Comparison of ENCODE assay signal across 9 cellular contexts in the genomic region with DNA sequence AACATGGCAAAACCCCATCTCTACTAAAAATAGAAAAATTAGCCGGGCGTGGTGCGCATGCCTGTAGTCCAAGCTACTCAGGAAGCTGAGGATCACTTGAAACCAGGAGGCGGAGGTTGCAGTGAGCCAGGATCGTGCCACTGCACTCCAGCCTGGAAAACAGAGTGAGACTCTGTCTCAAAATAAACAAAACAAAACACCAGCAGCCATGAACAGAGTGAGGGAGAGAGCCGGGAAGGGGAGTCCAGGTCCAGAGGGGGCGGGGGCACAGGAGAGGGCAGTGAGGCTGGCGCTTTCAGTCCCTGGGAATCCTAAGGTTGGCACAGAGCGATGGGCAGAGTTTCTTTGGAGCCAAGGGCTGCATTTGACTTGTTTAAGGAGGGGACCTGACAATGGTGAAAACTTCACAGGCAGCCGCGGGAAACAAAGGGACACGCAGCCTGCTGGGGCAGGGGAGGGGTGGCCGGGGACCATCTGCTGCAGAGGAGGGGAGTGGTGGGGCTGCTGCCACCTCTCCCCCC. TPM values are rescaled to one million over a fixed set of nuclear protein-coding genes. Genes with fewer than 3 reads are reported as not detected.
A peak's percentile ranks its signal among the peaks of the same experiment; 100 is the strongest.
DNase-seq lines count a peak whose midpoint lies in the region; ATAC-seq and TF ChIP-seq lines count a peak whose summit lies in the region.
"Had no signal": no experiment of that assay in that cellular context is flagged by ENCODE, and none has a peak within 500 bp of the region (broad histone marks: within the 10 kb centered on the region; RNA-seq: fewer than 3 reads in every experiment).

No MANE protein-coding gene starts in this region.

- peak overlapping the region; percentile 86 to 98 (median 94) for H3K4me3 Mint-ChIP-seq in CD4-positive, alpha-beta memory T cell
- peak overlapping the region; percentile 86 for H3K4me3 Mint-ChIP-seq in central memory CD8-positive, alpha-beta T cell

- H4K20me1 ChIP-seq in neural cell (ENCODE audit: insufficient read depth): no peaks in the 10 kb centered on the region

- H3K4me3 ChIP-seq in CD4-positive, alpha-beta memory T cell (ENCODE audit: low read length in 2 of 2): peak overlapping the region; percentile 85 to 87
- no peak overlapping the region for H3K4me3 ChIP-seq in neural cell (ENCODE audit: low read length)

- H3K9me3 Mint-ChIP-seq in CD4-positive, alpha-beta memory T cell: peaks cover 0 to 3% (median 0%) of the 10 kb centered on the region in 8 donors
- no peaks in the 10 kb centered on the region for H3K9me3 Mint-ChIP-seq in central memory CD8-positive, alpha-beta T cell

- CTCF ChIA-PET in CD4-positive, alpha-beta memory T cell (lab: Charles Lee; ENCODE audit: partially characterized antibody): interaction anchor here (1.5 to 4.3 kb wide), 3 partner anchors 11 to 109 kb away, joined by 5 to 40 read pairs (median 5); no protein-coding TSS in a partner anchor

- no peaks in the 10 kb centered on the region for H3K27me3 Mint-ChIP-seq in CD4-positive, alpha-beta memory T cell
- H3K27me3 Mint-ChIP-seq in central memory CD8-positive, alpha-beta T cell: no peaks in the 10 kb centered on the region

- H3K9me3 ChIP-seq in CD4-positive, alpha-beta memory T cell (ENCODE audit: control insufficient read depth in 1 of 2, low read length in 2 of 2): no peaks in the 10 kb centered on the region
- H3K9me3 ChIP-seq in KOPT-K1 (ENCODE audit: insufficient read depth, low read length, poor library complexity, severe bottlenecking): no peaks in the 10 kb centered on the region
- no peaks in the 10 kb centered on the region for H3K9me3 ChIP-seq in neural cell (ENCODE audit: low read length)

- H3K9me2 ChIP-seq in neural cell (ENCODE audit: insufficient read depth, low read length): no peaks in the 10 kb centered on the region

- H3K36me3 ChIP-seq in CD4-positive, alpha-beta memory T cell (ENCODE audit: insufficient read depth, low read length): peaks cover 37% of the 10 kb centered on the region
- H3K36me3 ChIP-seq in KOPT-K1 (ENCODE audit: insufficient read depth, low read length): peaks cover 14% of the 10 kb centered on the region; the same call in 1 of the 2 replicates
- no peaks in the 10 kb centered on the region for H3K36me3 ChIP-seq in neural cell (ENCODE audit: insufficient read depth, low read length)

- no peak for TF ChIP-seq RAD21 in neural cell (conservative IDR thresholded peaks at IDR 0.05)

- peaks cover 16 to 52% of the 10 kb centered on the region in 2 donors for H3K36me3 Mint-ChIP-seq in CD4-positive, alpha-beta memory T cell
- peaks cover 40% of the 10 kb centered on the region for H3K36me3 Mint-ChIP-seq in central memory CD8-positive, alpha-beta T cell (ENCODE audit: insufficient read depth)

- H3K27ac Mint-ChIP-seq in CD4-positive, alpha-beta memory T cell: peak overlapping the region; percentile 92 to 96 (median 94)
- peak overlapping the region; percentile 97 for H3K27ac Mint-ChIP-seq in central memory CD8-positive, alpha-beta T cell (ENCODE audit: low read depth)

- H3K27ac ChIP-seq in CD4-positive, alpha-beta memory T cell (ENCODE audit: low read depth, low read length): peak overlapping the region; percentile 85
- peak overlapping the region; percentile 96 for H3K27ac ChIP-seq in KOPT-K1 (ENCODE audit: low read depth, low read length, poor library complexity, severe bottlenecking)
- no peak overlapping the region for H3K27ac ChIP-seq in neural cell (ENCODE audit: low read length)

- H3K4me1 Mint-ChIP-seq in CD4-positive, alpha-beta memory T cell: peaks cover 40 to 74% (median 53%) of the 10 kb centered on the region in 4 donors
- peaks cover 69% of the 10 kb centered on the region for H3K4me1 Mint-ChIP-seq in central memory CD8-positive, alpha-beta T cell

- peak overlapping the region; percentile 16 for H3K9ac ChIP-seq in neural cell (ENCODE audit: low read length)

- no peak overlapping the region for H3K4me2 ChIP-seq in neural cell (ENCODE audit: low read length)

- H3F3A ChIP-seq in neural cell (ENCODE audit: insufficient read depth, low read length, poor library complexity, severe bottlenecking): no peaks in the 10 kb centered on the region

- H3K27me3 ChIP-seq in CD4-positive, alpha-beta memory T cell (ENCODE audit: insufficient read depth, low read length): no peaks in the 10 kb centered on the region
- no peaks in the 10 kb centered on the region for H3K27me3 ChIP-seq in neural cell (ENCODE audit: insufficient read depth, low read depth, low read length)

- POLR2A ChIA-PET in CD4-positive, alpha-beta memory T cell (lab: Charles Lee; ENCODE audit: partially characterized antibody): interaction anchor here (1.1 to 4.8 kb wide), 10 partner anchors 10 to 264 kb away, joined by 3 to 77 read pairs (median 22); a partner anchor contains a TSS

- intact Hi-C loops in CD4-positive, alpha-beta memory T cell (cut with micrococcal nuclease): loop anchor here (2.0 kb wide), 2 partner anchors 55 to 83 kb away; no protein-coding TSS in a partner anchor
- intact Hi-C loops in left colon (cut with DNase I, micrococcal nuclease) (no loop called here), posterior cingulate gyrus (cut with DNase I) (no loop called here)

- DNase-seq in CD4-positive, alpha-beta memory T cell: no peak
- no peak for DNase-seq in central memory CD8-positive, alpha-beta T cell (ENCODE audit: low spot score in 2 of 2)
- DNase-seq in left colon (no peak), posterior cingulate gyrus (no peak), NK-92 (lab: John Stamatoyannopoulos, UW; ENCODE audit: unreplicated experiment) (no peak)

- peaks cover 63% of the 10 kb centered on the region for H3K4me1 ChIP-seq in CD4-positive, alpha-beta memory T cell (ENCODE audit: insufficient read depth, low read length)

- H2AFZ ChIP-seq in neural cell (ENCODE audit: low read depth, low read length): no peak overlapping the region

- ATAC-seq in central memory CD8-positive, alpha-beta T cell (replicated peaks; ENCODE audit: extremely low read depth, poor library complexity, severe bottlenecking): no peak
- ATAC-seq in GM21576 (IDR thresholded peaks at IDR 0.05; ENCODE audit: unreplicated experiment): no peak
- ATAC-seq in left colon: no peak

- no peaks in the 10 kb centered on the region for H3K79me2 ChIP-seq in neural cell (replicated peaks; ENCODE audit: insufficient read depth, low read length)

- no peak for TF ChIP-seq CTCF in neural cell (IDR thresholded peaks at IDR 0.05; ENCODE audit: poor library complexity, severe bottlenecking)

- no peak for TF ChIP-seq EP300 in neural cell (conservative IDR thresholded peaks at IDR 0.05; ENCODE audit: poor library complexity, severe bottlenecking)

TF ChIP-seq in neural cell, 6 proteins besides CTCF, POLR2A, EP300 and RAD21:
- TF ChIP-seq, protein P1, sequence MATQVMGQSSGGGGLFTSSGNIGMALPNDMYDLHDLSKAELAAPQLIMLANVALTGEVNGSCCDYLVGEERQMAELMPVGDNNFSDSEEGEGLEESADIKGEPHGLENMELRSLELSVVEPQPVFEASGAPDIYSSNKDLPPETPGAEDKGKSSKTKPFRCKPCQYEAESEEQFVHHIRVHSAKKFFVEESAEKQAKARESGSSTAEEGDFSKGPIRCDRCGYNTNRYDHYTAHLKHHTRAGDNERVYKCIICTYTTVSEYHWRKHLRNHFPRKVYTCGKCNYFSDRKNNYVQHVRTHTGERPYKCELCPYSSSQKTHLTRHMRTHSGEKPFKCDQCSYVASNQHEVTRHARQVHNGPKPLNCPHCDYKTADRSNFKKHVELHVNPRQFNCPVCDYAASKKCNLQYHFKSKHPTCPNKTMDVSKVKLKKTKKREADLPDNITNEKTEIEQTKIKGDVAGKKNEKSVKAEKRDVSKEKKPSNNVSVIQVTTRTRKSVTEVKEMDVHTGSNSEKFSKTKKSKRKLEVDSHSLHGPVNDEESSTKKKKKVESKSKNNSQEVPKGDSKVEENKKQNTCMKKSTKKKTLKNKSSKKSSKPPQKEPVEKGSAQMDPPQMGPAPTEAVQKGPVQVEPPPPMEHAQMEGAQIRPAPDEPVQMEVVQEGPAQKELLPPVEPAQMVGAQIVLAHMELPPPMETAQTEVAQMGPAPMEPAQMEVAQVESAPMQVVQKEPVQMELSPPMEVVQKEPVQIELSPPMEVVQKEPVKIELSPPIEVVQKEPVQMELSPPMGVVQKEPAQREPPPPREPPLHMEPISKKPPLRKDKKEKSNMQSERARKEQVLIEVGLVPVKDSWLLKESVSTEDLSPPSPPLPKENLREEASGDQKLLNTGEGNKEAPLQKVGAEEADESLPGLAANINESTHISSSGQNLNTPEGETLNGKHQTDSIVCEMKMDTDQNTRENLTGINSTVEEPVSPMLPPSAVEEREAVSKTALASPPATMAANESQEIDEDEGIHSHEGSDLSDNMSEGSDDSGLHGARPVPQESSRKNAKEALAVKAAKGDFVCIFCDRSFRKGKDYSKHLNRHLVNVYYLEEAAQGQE (IDR thresholded peaks at IDR 0.05; ENCODE audit: borderline replicate concordance): no peak
- no peak for TF ChIP-seq MXI1 (conservative IDR thresholded peaks at IDR 0.05; ENCODE audit: poor library complexity, severe bottlenecking)
- no peak for TF ChIP-seq TAF1 (IDR thresholded peaks at IDR 0.05; ENCODE audit: low read depth)
- no peak for TF ChIP-seq SMC3 (conservative IDR thresholded peaks at IDR 0.05; ENCODE audit: poor library complexity)
- TF ChIP-seq POLR2AphosphoS5 (IDR thresholded peaks at IDR 0.05): no peak
- TF ChIP-seq EZH2 (IDR thresholded peaks at IDR 0.05; ENCODE audit: borderline replicate concordance, insufficient read depth, low read length, poor library complexity, severe bottlenecking): no peak

RNA-seq across cellular contexts. Expression of a gene that starts 2.5 kb away (rescaled TPM):
- total RNA-seq in CD4-positive, alpha-beta memory T cell: 100 to 1,000 TPM; 213 to 218 TPM
- 100 to 1,000 TPM; 339 to 441 TPM for polyA plus RNA-seq in CD4-positive, alpha-beta memory T cell
- polyA plus RNA-seq in neural cell: 0.17 TPM in 1 of 2 replicates, not detected in the other
- 0.49 and 1.0 TPM in 2 replicates for polyA minus RNA-seq in neural cell
- 10 to 100 TPM; 10.4 to 11.2 TPM for total RNA-seq in left colon
- total RNA-seq: RPMI7951 had no signal

RNA-seq across cellular contexts. Expression of a gene that starts 35.6 kb away (rescaled TPM):
- under 1 TPM; 0.42 to 0.61 TPM for total RNA-seq in CD4-positive, alpha-beta memory T cell
- polyA plus RNA-seq in CD4-positive, alpha-beta memory T cell: not detected
- 0.36 TPM in 1 of 2 replicates, not detected in the other for polyA plus RNA-seq in neural cell
- 0.23 TPM in 1 of 2 replicates, not detected in the other for polyA minus RNA-seq in neural cell
- total RNA-seq in left colon: 10 to 100 TPM; 64.1 to 66.4 TPM

RNA-seq across cellular contexts. Expression of a gene that starts 56.4 kb away (rescaled TPM):
- total RNA-seq in CD4-positive, alpha-beta memory T cell: under 1 TPM; 0.32 to 0.55 TPM
- polyA plus RNA-seq in CD4-positive, alpha-beta memory T cell: not detected
- 4.4 and 5.2 TPM in 2 replicates for polyA plus RNA-seq in neural cell
- 9.0 and 9.8 TPM in 2 replicates for polyA minus RNA-seq in neural cell
- under 1 TPM in 1 of 2 donors, not detected in 1; 0.20 TPM for total RNA-seq in left colon

Comparison
In these comparisons a context has a peak if more than half of its experiments do, and no peak if none do; other contexts are left out.
1. RNA of a gene that starts 2.5 kb away (total RNA-seq): 213 to 218 TPM in CD4-positive, alpha-beta memory T cell; 10.4 to 11.2 TPM in left colon; every median in the first group is over 10 times any median in the second.
2. RNA of a gene that starts 35.6 kb away (total RNA-seq): 64.1 to 66.4 TPM in left colon; 0.42 to 0.61 TPM in CD4-positive, alpha-beta memory T cell; every median in the first group is over 10 times any median in the second.